Comparison of ENCODE assay signal across 16 cellular contexts in genomic region chr12:114888458-114888857, GRCh38.
DNase-seq lines count a peak whose midpoint lies in the region; ATAC-seq, FAIRE-seq and TF ChIP-seq lines count a peak whose summit lies in the region.
"Had no signal": no experiment of that assay in that cellular context is flagged by ENCODE, and none has a peak within 500 bp of the region (broad histone marks: within the 10 kb centered on the region; RNA-seq: fewer than 3 reads in every experiment).

No MANE protein-coding gene starts in this region.

- no peak for TF ChIP-seq RAD21 in A549 (conservative IDR thresholded peaks at IDR 0.05 in 1 of 2, IDR thresholded peaks at IDR 0.05 in 1 of 2)

- FAIRE-seq in A549 (lab: Jason Lieb, UNC) (no peak), H54 (lab: Jason Lieb, UNC) (peak; percentile 68), urothelium cell line (lab: Jason Lieb, UNC) (no peak)
- FAIRE-seq: kidney had no signal

- no peaks in the 10 kb centered on the region for H3K36me3 ChIP-seq in adrenal gland (replicated peaks in 1 of 2)
- H3K36me3 ChIP-seq in WERI-Rb-1: no peaks in the 10 kb centered on the region
- H3K36me3 ChIP-seq: neutrophil, stomach had no signal

- intact Hi-C loops in adrenal gland (cut with DNase I): no loop called here

- H3K9me3 ChIP-seq in A549 (no peaks in the 10 kb centered on the region), adrenal gland (replicated peaks in 1 of 3) (no peaks in the 10 kb centered on the region), WERI-Rb-1 (ENCODE audit: severe bottlenecking) (no peaks in the 10 kb centered on the region)
- H3K9me3 ChIP-seq: neutrophil, stomach had no signal

- no peak overlapping the region for H3K27ac ChIP-seq in A549
- no peak overlapping the region for H3K27ac ChIP-seq in adrenal gland
- H3K27ac ChIP-seq in WERI-Rb-1: no peak overlapping the region
- H3K27ac ChIP-seq: neutrophil, stomach had no signal

- peak overlapping the region; percentile 29; the same call in 1 of the 3 replicates for H3K4me2 ChIP-seq in A549

- H3K4me3 ChIP-seq in A549 (no peak overlapping the region), adrenal gland (no peak overlapping the region), WERI-Rb-1 (ENCODE audit: low read depth, low read length) (no peak overlapping the region)
- H3K4me3 ChIP-seq: stomach had no signal

- TF ChIP-seq EP300 in A549 (IDR thresholded peaks at IDR 0.05): no peak

- CTCF ChIA-PET in A549 (lab: Yijun Ruan, JAX): interaction anchor here (0.7 kb wide), 1 partner anchor 96 kb away, joined by 3 read pairs; no protein-coding TSS in a partner anchor

- 0% methylated on average over 1 of the region's 1 CpG for WGBS in A549 (ENCODE audit: missing lambda C conversion rate)
- WGBS in adrenal gland, 4 donors: 7 to 24% (median 14%) methylated on average over 1 of the region's 1 CpG

- H3K4me1 ChIP-seq in A549 (peaks cover 9% of the 10 kb centered on the region), adrenal gland (replicated peaks in 1 of 2) (no peaks in the 10 kb centered on the region)
- H3K4me1 ChIP-seq: stomach had no signal

- TF ChIP-seq POLR2A in A549 (IDR thresholded peaks at IDR 0.05; ENCODE audit: low read length) (no peak), H54 (IDR thresholded peaks at IDR 0.05; ENCODE audit: low read depth, low read length) (no peak), adrenal gland (IDR thresholded peaks at IDR 0.05) (no peak)

- no peaks in the 10 kb centered on the region for H3K27me3 ChIP-seq in adrenal gland
- peaks cover 7% of the 10 kb centered on the region for H3K27me3 ChIP-seq in WERI-Rb-1 (ENCODE audit: insufficient read depth, low read depth, severe bottlenecking)
- H3K27me3 ChIP-seq: neutrophil, stomach had no signal

- DNase-seq in A549 (ENCODE audit: low read depth in 1 of 2, low spot score in 1 of 2) (peak in 1 of 2 experiments; percentile 44), H54 (ENCODE audit: insufficient read length, low spot score) (no peak), adrenal gland (peak in 5 of 7 donors; percentile 21 to 62 (median 41)), glomerular visceral epithelial cell (ENCODE audit: extremely low spot score) (peak; percentile 32), islet precursor cell (no peak), urothelium cell line (ENCODE audit: low spot score) (no peak), pons (ENCODE audit: low spot score) (no peak), WERI-Rb-1 (no peak)
- DNase-seq: activated CD4-positive, alpha-beta T cell treated with anti-CD3 and anti-CD28 coated beads, Interleukin-2, amount 50 U/mL, for 1 hour; activated naive CD4-positive, alpha-beta T cell treated with anti-CD3 and anti-CD28 coated beads for 36 hours; CD8-positive, alpha-beta memory T cell; erythroblast; kidney; NCI-H2081; stomach had no signal

- TF ChIP-seq CTCF in A549 (IDR thresholded peaks at IDR 0.05): no peak
- TF ChIP-seq CTCF in adrenal gland (IDR thresholded peaks at IDR 0.05): no peak
- no peak for TF ChIP-seq CTCF in WERI-Rb-1 (IDR thresholded peaks at IDR 0.05; ENCODE audit: low read depth, low read length)

- POLR2A ChIA-PET in A549 (lab: Yijun Ruan, JAX): no interaction called here

- no peak; a peak in 1 of 6 replicates for ATAC-seq in A549

TF ChIP-seq in A549, 52 proteins besides CTCF, POLR2A, EP300 and RAD21:
- TF ChIP-seq CBX8 (IDR thresholded peaks at IDR 0.05) (no peak), MAX (IDR thresholded peaks at IDR 0.05) (no peak), RNF2 (IDR thresholded peaks at IDR 0.05; ENCODE audit: borderline replicate concordance, low read depth) (no peak), EHF (CRISPR knock-in tag; IDR thresholded peaks at IDR 0.05) (no peak)
TF ChIP-seq in A549: peak in this region for 0.

Comparison
In these comparisons a context has a peak if more than half of its experiments do, and no peak if none do; other contexts are left out.
1. DNase-seq: peak in adrenal gland (5 of 7) and glomerular visceral epithelial cell (single experiment); none in H54 (single experiment), islet precursor cell (single experiment), urothelium cell line (single experiment), pons (single experiment) and WERI-Rb-1 (single experiment).